33 cellular contexts compared by ENCODE assay signal in the genomic region with DNA sequence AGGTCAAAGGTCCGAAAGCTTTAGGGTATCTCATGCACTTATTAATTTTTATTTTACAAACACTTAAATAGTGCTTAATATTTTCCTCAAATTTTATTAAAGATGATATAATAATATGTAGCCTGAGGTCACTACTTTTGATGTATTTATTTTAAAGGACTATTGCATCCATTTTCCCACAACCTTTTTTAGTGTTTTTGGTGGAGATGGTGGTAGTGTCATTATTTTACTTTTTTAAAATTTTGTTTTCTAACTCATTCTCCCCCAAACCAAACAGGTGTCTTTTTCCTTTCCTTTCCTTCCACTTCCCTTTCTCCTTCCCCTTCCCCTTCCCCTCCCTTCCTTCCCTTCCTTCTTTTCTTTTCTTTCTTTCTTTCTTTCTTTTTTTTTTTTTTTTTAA.
"Had no signal": no experiment of that assay in that cellular context is flagged by ENCODE, and none has a peak within 500 bp of the region (broad histone marks: within the 10 kb centered on the region; RNA-seq: fewer than 3 reads in every experiment).

No MANE protein-coding gene starts in this region.

- H3K27me3 ChIP-seq: adrenal gland, ascending aorta, body of pancreas, brain microvascular endothelial cell, breast epithelium, cardiac muscle cell had no signal

- H3K27ac ChIP-seq: adrenal gland, ascending aorta, body of pancreas, brain microvascular endothelial cell, breast epithelium, cardiac muscle cell had no signal

- H3K36me3 ChIP-seq: adrenal gland, ascending aorta, brain microvascular endothelial cell, breast epithelium, cardiac muscle cell had no signal

- DNase-seq: activated effector memory CD4-positive, alpha-beta T cell treated with anti-CD3 and anti-CD28 coated beads, Interleukin-2, amount 50 U/mL, for 16 hours; activated effector memory CD4-positive, alpha-beta T cell treated with Interleukin-2 at 50 U/mL for 16 hours; activated gamma-delta T cell; activated gamma-delta T cell treated with Interleukin-2 at 50 U/mL for 16 hours; activated naive CD4-positive, alpha-beta T cell; activated naive CD4-positive, alpha-beta T cell treated with anti-CD3 and anti-CD28 coated beads for 36 hours; activated naive CD4-positive, alpha-beta T cell treated with anti-CD3 and anti-CD28 coated beads, Interleukin-2, amount 10 ng/mL, durations not matched to agents 7 days and 5 days; activated naive CD4-positive, alpha-beta T cell treated with anti-CD3 and anti-CD28 coated beads, Interleukin-2, amount 50 U/mL, for 16 hours; activated naive CD4-positive, alpha-beta T cell treated with Interleukin-2 at 50 U/mL for 16 hours; activated naive CD8-positive, alpha-beta T cell treated with anti-CD3 and anti-CD28 coated beads for 36 hours; activated naive CD8-positive, alpha-beta T cell treated with anti-CD3 and anti-CD28 coated beads, Interleukin-2, amount 10 ng/mL, durations not matched to agents 7 days and 5 days; activated naive CD8-positive, alpha-beta T cell treated with anti-CD3 and anti-CD28 coated beads, Interleukin-2, amount 50 U/mL, for 24 hours; activated T-cell treated with anti-CD3 and anti-CD28 coated beads, Interleukin-2, amount 50 U/mL, for 24 hours; activated T-cell treated with anti-CD3 and anti-CD28 coated beads, Interleukin-2, amount 50 U/mL, for 4 hours; activated T-cell treated with anti-CD3 and anti-CD28 coated beads, Interleukin-2, amount 50 U/mL, for 48 hours; activated T-cell treated with anti-CD3 and anti-CD28 coated beads, Interleukin-2, amount 50 U/mL, for 72 hours; adrenal gland; amniotic stem cell; amygdala; anterior cingulate cortex; aorta; body of pancreas; brain microvascular endothelial cell; caudate nucleus; central memory CD4-positive, alpha-beta T cell; cerebellar nuclear complex had no signal

- H3K4me1 ChIP-seq: adrenal gland, ascending aorta, body of pancreas, breast epithelium had no signal

- ATAC-seq: activated naive CD4-positive, alpha-beta T cell treated with anti-CD3 and anti-CD28 coated beads, Interleukin-2, amount 50 U/mL, for 72 hours; activated naive CD8-positive, alpha-beta T cell treated with anti-CD3 and anti-CD28 coated beads, Interleukin-2, amount 50 U/mL, for 24 hours; activated T-cell treated with anti-CD3 and anti-CD28 coated beads, Interleukin-2, amount 50 U/mL, for 4 hours; activated T-cell treated with anti-CD3 and anti-CD28 coated beads, Interleukin-2, amount 50 U/mL, for 72 hours; activated T-helper 17 cell treated with anti-CD3 and anti-CD28 coated beads, Interleukin-2, amount 50 U/mL, for 72 hours; body of pancreas had no signal

- H3K9me3 ChIP-seq: adrenal gland, ascending aorta, body of pancreas, breast epithelium had no signal

- FAIRE-seq: astrocyte, bronchial epithelial cell had no signal

- H3K4me3 ChIP-seq: adrenal gland, ascending aorta, body of pancreas, breast epithelium, cardiac muscle cell had no signal
